ENCODE assay signal across 16 cellular contexts in the genomic region with DNA sequence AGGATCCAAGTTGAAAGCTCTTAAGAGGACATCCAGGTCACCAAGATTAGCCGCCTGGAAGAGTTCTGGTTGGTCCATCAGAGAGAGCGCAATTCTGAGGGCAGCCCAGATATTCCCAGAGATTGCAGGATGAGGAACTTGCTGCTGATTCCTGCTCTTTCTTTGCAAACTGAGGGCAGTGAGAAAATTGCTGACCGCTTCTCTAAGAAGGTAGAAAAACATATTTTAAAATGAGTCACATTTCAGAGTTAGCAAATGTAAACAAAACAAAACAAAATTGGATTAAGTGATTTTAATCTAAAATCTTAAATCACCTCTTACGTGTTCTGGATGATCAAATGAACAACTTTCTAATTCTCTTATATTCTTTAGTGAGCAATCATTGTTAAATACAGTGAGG.
A peak's percentile ranks its signal among the peaks of the same experiment; 100 is the strongest.
DNase-seq lines count a peak whose midpoint lies in the region; ATAC-seq, FAIRE-seq and TF ChIP-seq lines count a peak whose summit lies in the region.
"Had no signal": no experiment of that assay in that cellular context is flagged by ENCODE, and none has a peak within 500 bp of the region (broad histone marks: within the 10 kb centered on the region; RNA-seq: fewer than 3 reads in every experiment).

No MANE protein-coding gene starts in this region.

- no peaks in the 10 kb centered on the region for H3K27me3 Mint-ChIP-seq in MCF 10A (ENCODE audit: insufficient read depth, unreplicated experiment)
- peaks cover 15% of the 10 kb centered on the region for H3K27me3 Mint-ChIP-seq in T-helper 2 cell treated with Interferon-gamma antibody and Interleukin-4, amounts not matched to agents 5 μg/mL and 100 μg/mL, for 36 hours (ENCODE audit: low read depth)

- H3K27ac ChIP-seq in mammary epithelial cell (ENCODE audit: insufficient read depth, low read depth, low read length) (no peak overlapping the region), hepatocyte (peak overlapping the region; percentile 41)

- no peaks in the 10 kb centered on the region for H3K36me3 Mint-ChIP-seq in MCF 10A (ENCODE audit: insufficient read depth, unreplicated experiment)
- no peaks in the 10 kb centered on the region for H3K36me3 Mint-ChIP-seq in T-helper 2 cell treated with Interferon-gamma antibody and Interleukin-4, amounts not matched to agents 5 μg/mL and 100 μg/mL, for 36 hours (ENCODE audit: low read depth)

- TF ChIP-seq CTCF in MCF 10A (IDR thresholded peaks at IDR 0.05; ENCODE audit: unreplicated experiment) = no peak
- TF ChIP-seq CTCF in mammary epithelial cell (conservative IDR thresholded peaks at IDR 0.05 in 1 of 2, IDR thresholded peaks at IDR 0.05 in 1 of 2; ENCODE audit: extremely low read depth in 1 of 2, insufficient read depth in 1 of 2, low read depth in 1 of 2, low read length in 2 of 2) = no peak
- no peak for TF ChIP-seq CTCF in bronchial epithelial cell (IDR thresholded peaks at IDR 0.05; ENCODE audit: insufficient read depth, low read length, severe bottlenecking)
- no peak for TF ChIP-seq CTCF in hepatocyte (IDR thresholded peaks at IDR 0.05; ENCODE audit: poor library complexity)

- peak; percentile 34 for DNase-seq in MCF 10A (ENCODE audit: unreplicated experiment)
- DNase-seq in mammary epithelial cell = no peak
- peak; percentile 13 for DNase-seq in bronchial epithelial cell (ENCODE audit: low read depth)
- no peak for DNase-seq in hepatocyte (ENCODE audit: low spot score)
- no peak for DNase-seq in NOMO-1 treated with dmso at 0.1 percent for 144 hours (lab: John Stamatoyannopoulos, UW; ENCODE audit: unreplicated experiment)
- DNase-seq in NCI-H1694 (lab: John Stamatoyannopoulos, UW) = no peak
- DNase-seq in T-helper 2 cell treated with Interferon-gamma antibody and Interleukin-4, amounts not matched to agents 5 μg/mL and 100 μg/mL, for 36 hours (ENCODE audit: low spot score) = no peak
- DNase-seq: C1 segment of cervical spinal cord, H9, KBM-7, NCI-H1048, NCI-H146, NCI-H2081 treated with DMSO at 0.1 percent for 48 hours, NCI-H510A had no signal

- H2AFZ ChIP-seq in mammary epithelial cell (ENCODE audit: low read depth, low read length) (no peak overlapping the region), hepatocyte (no peak overlapping the region)

- peak overlapping the region; percentile 83 for H3K27ac Mint-ChIP-seq in MCF 10A (ENCODE audit: low read depth, unreplicated experiment)
- H3K27ac Mint-ChIP-seq in T-helper 2 cell treated with Interferon-gamma antibody and Interleukin-4, amounts not matched to agents 5 μg/mL and 100 μg/mL, for 36 hours = no peak overlapping the region
- H3K27ac Mint-ChIP-seq: H9 had no signal

- H3K4me2 ChIP-seq in mammary epithelial cell (ENCODE audit: insufficient read depth, low read depth, low read length) = no peak overlapping the region
- no peak overlapping the region for H3K4me2 ChIP-seq in hepatocyte

- no peaks in the 10 kb centered on the region for H3K79me2 ChIP-seq in mammary epithelial cell (ENCODE audit: insufficient read depth, low read length)
- H3K79me2 ChIP-seq in hepatocyte = no peaks in the 10 kb centered on the region

- intact Hi-C loops in MCF 10A (cut with micrococcal nuclease) (no loop called here), mammary epithelial cell (cut with micrococcal nuclease) (no loop called here)

- no peak overlapping the region for H3K4me3 Mint-ChIP-seq in MCF 10A (ENCODE audit: unreplicated experiment)
- H3K4me3 Mint-ChIP-seq in T-helper 2 cell treated with Interferon-gamma antibody and Interleukin-4, amounts not matched to agents 5 μg/mL and 100 μg/mL, for 36 hours = no peak overlapping the region
- H3K4me3 Mint-ChIP-seq: H9 had no signal

- no peak overlapping the region for H3K9ac ChIP-seq in mammary epithelial cell (ENCODE audit: insufficient read depth, low read length)

- in situ Hi-C loops in mammary epithelial cell (cut with MboI; ENCODE audit: low sequenced_read_pairs in 2 of 2) = no loop called here

- ATAC-seq in HG02610 (IDR thresholded peaks at IDR 0.05; ENCODE audit: unreplicated experiment) = no peak
- ATAC-seq: Panc1 had no signal

- H3K4me3 ChIP-seq in mammary epithelial cell (replicated peaks in 1 of 3; ENCODE audit: insufficient read depth in 1 of 3, low read depth in 2 of 3, low read length in 3 of 3) (no peak overlapping the region), bronchial epithelial cell (ENCODE audit: low read depth, low read length) (no peak overlapping the region), hepatocyte (no peak overlapping the region)

- BruUV-seq in MCF 10A (replicated peaks; lab: Mats Ljungman, UMichigan) (TSS peak; percentile 93), mammary epithelial cell (replicated peaks; lab: Mats Ljungman, UMichigan) (no TSS peak)

- no peaks in the 10 kb centered on the region for H3K36me3 ChIP-seq in mammary epithelial cell (ENCODE audit: insufficient read depth, low read length)
- H3K36me3 ChIP-seq in bronchial epithelial cell (ENCODE audit: control insufficient read depth, insufficient read depth, low read length) = no peaks in the 10 kb centered on the region
- no peaks in the 10 kb centered on the region for H3K36me3 ChIP-seq in hepatocyte (replicated peaks; ENCODE audit: insufficient read depth, low read depth)

- POLR2A ChIA-PET in MCF 10A (lab: Yijun Ruan, JAX) = interaction anchor here (0.6 to 1.6 kb wide), 3 partner anchors 10 to 969 kb away, joined by 3 to 8 read pairs (median 4); no protein-coding TSS in a partner anchor

- H3K27me3 ChIP-seq in mammary epithelial cell (ENCODE audit: insufficient read depth, low read length) (no peaks in the 10 kb centered on the region), bronchial epithelial cell (ENCODE audit: control insufficient read depth, insufficient read depth, low read length) (no peaks in the 10 kb centered on the region), hepatocyte (no peaks in the 10 kb centered on the region)

- 100% methylated on average over 4 of the region's 4 CpGs for WGBS in mammary epithelial cell (ENCODE audit: low coverage, missing lambda C conversion rate)
- WGBS in hepatocyte (ENCODE audit: low lambda C conversion rate, missing lambda C conversion rate) = 84% methylated on average over 4 of the region's 4 CpGs

- H4K20me1 ChIP-seq in mammary epithelial cell (ENCODE audit: insufficient read depth, low read length) = no peaks in the 10 kb centered on the region
- no peaks in the 10 kb centered on the region for H4K20me1 ChIP-seq in hepatocyte (ENCODE audit: insufficient read depth, poor library complexity, severe bottlenecking)

- H3K9me2 ChIP-seq in hepatocyte (replicated peaks; ENCODE audit: insufficient read depth) = no peaks in the 10 kb centered on the region

- dilution Hi-C loops in mammary epithelial cell (cut with HindIII; ENCODE audit: low sequenced_read_pairs) = no loop called here

- H3K4me1 ChIP-seq in mammary epithelial cell (ENCODE audit: insufficient read depth, low read length) = peaks cover 11% of the 10 kb centered on the region
- H3K4me1 ChIP-seq in hepatocyte (ENCODE audit: insufficient read depth) = peaks cover 3% of the 10 kb centered on the region

- no peaks in the 10 kb centered on the region for H3K9me3 ChIP-seq in mammary epithelial cell (replicated peaks; ENCODE audit: insufficient read depth, low read length)
- no peaks in the 10 kb centered on the region for H3K9me3 ChIP-seq in hepatocyte (ENCODE audit: low read depth)

- H3K4me1 Mint-ChIP-seq in MCF 10A (ENCODE audit: insufficient read depth, unreplicated experiment) = peaks cover 18% of the 10 kb centered on the region
- no peaks in the 10 kb centered on the region for H3K4me1 Mint-ChIP-seq in T-helper 2 cell treated with Interferon-gamma antibody and Interleukin-4, amounts not matched to agents 5 μg/mL and 100 μg/mL, for 36 hours (ENCODE audit: low read depth)
- H3K4me1 Mint-ChIP-seq: H9 had no signal

- no peak for FAIRE-seq in bronchial epithelial cell (lab: Jason Lieb, UNC)

- H3K9me3 Mint-ChIP-seq in MCF 10A (ENCODE audit: unreplicated experiment) = no peaks in the 10 kb centered on the region
- H3K9me3 Mint-ChIP-seq in T-helper 2 cell treated with Interferon-gamma antibody and Interleukin-4, amounts not matched to agents 5 μg/mL and 100 μg/mL, for 36 hours = no peaks in the 10 kb centered on the region
- H3K9me3 Mint-ChIP-seq: H9 had no signal

- CTCF ChIA-PET in MCF 10A (lab: Yijun Ruan, JAX) = interaction anchor here (0.8 to 1.1 kb wide), 3 partner anchors 9 to 42 kb away, joined by 3 to 5 read pairs (median 4); no protein-coding TSS in a partner anchor
- CTCF ChIA-PET in mammary epithelial cell (lab: Charles Lee; ENCODE audit: low non-redundant PET) = no interaction called here

Comparison
In these comparisons a context has a peak if more than half of its experiments do, and no peak if none do; other contexts are left out.
1. DNase-seq: peak in MCF 10A (single experiment) and bronchial epithelial cell (single experiment); none in mammary epithelial cell (single experiment), hepatocyte (single experiment), NOMO-1 treated with dmso at 0.1 percent for 144 hours (single experiment), NCI-H1694 (single experiment) and T-helper 2 cell treated with Interferon-gamma antibody and Interleukin-4, amounts not matched to agents 5 μg/mL and 100 μg/mL, for 36 hours (single experiment).